In genomic region chr15:90647326-90647725, GRCh38 we compare ENCODE assay signal across 9 cellular contexts.
DNase-seq lines count a peak whose midpoint lies in the region; ATAC-seq and TF ChIP-seq lines count a peak whose summit lies in the region.
"Had no signal": no experiment of that assay in that cellular context is flagged by ENCODE, and none has a peak within 500 bp of the region (broad histone marks: within the 10 kb centered on the region; RNA-seq: fewer than 3 reads in every experiment).

No MANE protein-coding gene starts in this region.

- H3K79me2 ChIP-seq in Loucy (ENCODE audit: insufficient read depth, low read length): no peaks in the 10 kb centered on the region

- peak overlapping the region; percentile 84 for H3K4me3 Mint-ChIP-seq in activated T-helper 17 cell treated with anti-CD3 and anti-CD28 coated beads, Interleukin-2, amount 50 U/mL, for 72 hours
- H3K4me3 Mint-ChIP-seq: CD4-positive, alpha-beta T cell had no signal

- H3K27ac ChIP-seq in left ventricle myocardium inferior (replicated peaks): no peak overlapping the region

- no peaks in the 10 kb centered on the region for H3K27me3 Mint-ChIP-seq in activated T-helper 17 cell treated with anti-CD3 and anti-CD28 coated beads, Interleukin-2, amount 50 U/mL, for 72 hours
- H3K27me3 Mint-ChIP-seq: CD4-positive, alpha-beta T cell had no signal

- H3K4me1 Mint-ChIP-seq in activated T-helper 17 cell treated with anti-CD3 and anti-CD28 coated beads, Interleukin-2, amount 50 U/mL, for 72 hours: peaks cover 31% of the 10 kb centered on the region

- peak overlapping the region; percentile 9 for H3K9ac ChIP-seq in Loucy (ENCODE audit: low read depth, low read length, poor library complexity, severe bottlenecking)

- no peak overlapping the region for H2AFZ ChIP-seq in Loucy (ENCODE audit: low read length)

- peaks cover 7% of the 10 kb centered on the region; the same call in 1 of the 2 replicates for H3K36me3 ChIP-seq in Loucy (ENCODE audit: insufficient read depth, low read length)
- H3K36me3 ChIP-seq in left ventricle myocardium inferior: peaks cover 28% of the 10 kb centered on the region

- intact Hi-C loops in sciatic nerve (cut with DNase I): loop anchor here (2.0 kb wide), 1 partner anchor 237 kb away; the partner anchor contains the start of gene FES
- intact Hi-C loops in left ventricle myocardium inferior (cut with micrococcal nuclease): loop anchor here (5.0 kb wide), 1 partner anchor 240 kb away; no protein-coding TSS in a partner anchor

- peak overlapping the region; percentile 96 for H3K27ac Mint-ChIP-seq in activated T-helper 17 cell treated with anti-CD3 and anti-CD28 coated beads, Interleukin-2, amount 50 U/mL, for 72 hours

- no peaks in the 10 kb centered on the region for H3K9me3 Mint-ChIP-seq in activated T-helper 17 cell treated with anti-CD3 and anti-CD28 coated beads, Interleukin-2, amount 50 U/mL, for 72 hours
- H3K9me3 Mint-ChIP-seq: CD4-positive, alpha-beta T cell had no signal

- H3K4me1 ChIP-seq in Loucy (ENCODE audit: insufficient read depth, low read length, poor library complexity, severe bottlenecking) (peaks cover 31% of the 10 kb centered on the region), left ventricle myocardium inferior (peaks cover 21% of the 10 kb centered on the region)

- H3F3A ChIP-seq in Loucy (ENCODE audit: low read depth): peaks cover 21% of the 10 kb centered on the region

- no peak for TF ChIP-seq CTCF in Loucy (conservative IDR thresholded peaks at IDR 0.05; ENCODE audit: low read length)
- TF ChIP-seq CTCF in left ventricle myocardium inferior (IDR thresholded peaks at IDR 0.05; ENCODE audit: borderline replicate concordance): no peak

- no peak for ATAC-seq in activated T-helper 17 cell treated with anti-CD3 and anti-CD28 coated beads, Interleukin-2, amount 50 U/mL, for 72 hours (replicated peaks)
- no peak for ATAC-seq in sciatic nerve
- ATAC-seq in GM18867 (IDR thresholded peaks at IDR 0.05; ENCODE audit: unreplicated experiment): no peak

- no peak overlapping the region for H3K4me2 ChIP-seq in Loucy (ENCODE audit: low read depth, low read length, poor library complexity, severe bottlenecking)

- no peaks in the 10 kb centered on the region for H3K9me2 ChIP-seq in Loucy (replicated peaks; ENCODE audit: low read depth, low read length)

- peaks cover 6% of the 10 kb centered on the region for H3K36me3 Mint-ChIP-seq in activated T-helper 17 cell treated with anti-CD3 and anti-CD28 coated beads, Interleukin-2, amount 50 U/mL, for 72 hours (ENCODE audit: low read depth)

- no peaks in the 10 kb centered on the region for H4K20me1 ChIP-seq in Loucy (ENCODE audit: insufficient read depth, low read length, poor library complexity, severe bottlenecking)

- H3K4me3 ChIP-seq in Loucy (ENCODE audit: low read length, poor library complexity, severe bottlenecking): no peak overlapping the region
- no peak overlapping the region for H3K4me3 ChIP-seq in left ventricle myocardium inferior

- H3K9me3 ChIP-seq in Loucy (ENCODE audit: insufficient read depth, low read depth, low read length) (no peaks in the 10 kb centered on the region), left ventricle myocardium inferior (replicated peaks) (peaks cover 5% of the 10 kb centered on the region)

- H3K27me3 ChIP-seq in Loucy (ENCODE audit: insufficient read depth, low read length, poor library complexity, severe bottlenecking) (no peaks in the 10 kb centered on the region), left ventricle myocardium inferior (ENCODE audit: low read depth) (no peaks in the 10 kb centered on the region)

- peak; percentile 13 for DNase-seq in activated effector memory CD4-positive, alpha-beta T cell treated with anti-CD3 and anti-CD28 coated beads, Interleukin-2, amount 50 U/mL, for 16 hours
- DNase-seq in activated effector memory CD4-positive, alpha-beta T cell treated with Interleukin-2 at 50 U/mL for 16 hours: no peak
- DNase-seq in sciatic nerve (ENCODE audit: low spot score): peak; percentile 54
- DNase-seq in GDM1 (lab: John Stamatoyannopoulos, UW): no peak
- no peak for DNase-seq in left ventricle myocardium inferior

Comparison
In these comparisons a context has a peak if more than half of its experiments do, and no peak if none do; other contexts are left out.
1. DNase-seq: peak in activated effector memory CD4-positive, alpha-beta T cell treated with anti-CD3 and anti-CD28 coated beads, Interleukin-2, amount 50 U/mL, for 16 hours (single experiment) and sciatic nerve (single experiment); none in activated effector memory CD4-positive, alpha-beta T cell treated with Interleukin-2 at 50 U/mL for 16 hours (single experiment), GDM1 (single experiment) and left ventricle myocardium inferior (single experiment).